ENCODE assay signal across 19 cellular contexts in the genomic region with DNA sequence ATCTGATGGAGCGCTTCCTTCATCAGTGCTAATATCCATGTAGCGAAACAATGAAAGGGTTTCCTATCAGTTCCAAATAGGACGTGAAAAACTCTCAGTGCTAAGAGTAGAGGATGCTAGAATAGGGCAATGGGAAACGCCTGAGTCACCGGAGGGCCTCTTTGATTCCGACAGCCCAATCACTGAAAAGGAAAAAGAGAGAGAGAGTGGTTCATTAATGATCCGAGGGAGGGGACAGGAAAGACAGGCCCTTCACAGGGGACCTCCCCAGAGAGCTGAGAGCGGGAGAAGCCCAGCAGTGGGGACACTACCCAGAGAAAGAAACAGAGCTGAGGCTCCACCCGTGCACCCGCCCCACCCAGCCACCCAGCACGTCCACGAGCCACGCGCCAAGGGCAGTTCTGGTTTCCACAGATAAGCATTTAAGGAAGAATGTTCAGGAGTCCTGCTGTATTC.
DNase-seq lines count a peak whose midpoint lies in the region; ATAC-seq, FAIRE-seq and TF ChIP-seq lines count a peak whose summit lies in the region.
"Had no signal": no experiment of that assay in that cellular context is flagged by ENCODE, and none has a peak within 500 bp of the region (broad histone marks: within the 10 kb centered on the region; RNA-seq: fewer than 3 reads in every experiment).

No MANE protein-coding gene starts in this region.

- TF ChIP-seq POLR2A in H54 (IDR thresholded peaks at IDR 0.05; ENCODE audit: low read depth, low read length) = no peak

- no peak for FAIRE-seq in H54 (lab: Jason Lieb, UNC)
- FAIRE-seq: H1 had no signal

- peak overlapping the region; percentile 21 for H3K4me3 ChIP-seq in left ventricle myocardium inferior
- H3K4me3 ChIP-seq: thyroid gland had no signal

- H3K4me3 Mint-ChIP-seq in activated CD4-positive, alpha-beta T cell treated with anti-CD3 and anti-CD28 coated beads for 36 hours = no peak overlapping the region
- no peak overlapping the region for H3K4me3 Mint-ChIP-seq in activated naive CD8-positive, alpha-beta T cell
- H3K4me3 Mint-ChIP-seq: activated CD4-positive, alpha-beta memory T cell treated with anti-CD3 and anti-CD28 coated beads, Interleukin-2, amount 10 ng/mL, durations not matched to agents 7 days and 5 days; naive B cell had no signal

- peak; percentile 24 for ATAC-seq in activated CD4-positive, alpha-beta T cell treated with anti-CD3 and anti-CD28 coated beads for 36 hours
- peak; percentile 30 for ATAC-seq in stimulated activated naive CD8-positive, alpha-beta T cell treated with anti-CD3 and anti-CD28 coated beads, Interleukin-15, Interleukin-2, amounts not matched to agents 100 U/mL and 50 U/mL, for 24 hours
- no peak for ATAC-seq in HG03460 (IDR thresholded peaks at IDR 0.05; ENCODE audit: unreplicated experiment)
- ATAC-seq: left colon had no signal

- H3K27ac ChIP-seq in left ventricle myocardium inferior (replicated peaks) = peak overlapping the region; percentile 76
- H3K27ac ChIP-seq: thyroid gland had no signal

- no peaks in the 10 kb centered on the region for H3K9me3 ChIP-seq in left ventricle myocardium inferior (replicated peaks)
- H3K9me3 ChIP-seq: thyroid gland had no signal

- H3K27me3 Mint-ChIP-seq in activated CD4-positive, alpha-beta T cell treated with anti-CD3 and anti-CD28 coated beads for 36 hours = peaks cover 13% of the 10 kb centered on the region
- H3K27me3 Mint-ChIP-seq in activated naive CD8-positive, alpha-beta T cell = peaks cover 11% of the 10 kb centered on the region

- POLR2A ChIA-PET in activated CD4-positive, alpha-beta T cell treated with anti-CD3 and anti-CD28 coated beads for 36 hours (lab: Charles Lee) = no interaction called here

- intact Hi-C loops in activated CD4-positive, alpha-beta T cell treated with anti-CD3 and anti-CD28 coated beads for 36 hours (cut with DNase I, micrococcal nuclease) = loop anchor here (1.0 to 2.0 kb wide), 3 partner anchors 35 to 126 kb away; no protein-coding TSS in a partner anchor
- intact Hi-C loops in left ventricle myocardium inferior (cut with micrococcal nuclease) = no loop called here

- H3K36me3 ChIP-seq in left ventricle myocardium inferior = no peaks in the 10 kb centered on the region
- H3K36me3 ChIP-seq: thyroid gland had no signal

- DNase-seq in activated CD4-positive, alpha-beta T cell treated with anti-CD3 and anti-CD28 coated beads for 36 hours = peak; percentile 27
- no peak for DNase-seq in activated CD4-positive, alpha-beta T cell treated with anti-CD3 and anti-CD28 coated beads, Interleukin-2, amount 50 U/mL, for 1 hour
- DNase-seq in left ventricle myocardium inferior (peak; percentile 60), H54 (ENCODE audit: insufficient read length, low spot score) (no peak), activated T-cell treated with anti-CD3 and anti-CD28 coated beads for 4 hours (no peak)
- DNase-seq in stimulated activated naive CD8-positive, alpha-beta T cell treated with anti-CD3 and anti-CD28 coated beads, Interleukin-15, Interleukin-2, amounts not matched to agents 100 U/mL and 50 U/mL, for 24 hours = peak; percentile 23
- DNase-seq: 8988T; activated CD4-positive, alpha-beta memory T cell treated with anti-CD3 and anti-CD28 coated beads, Interleukin-2, amount 10 ng/mL, durations not matched to agents 7 days and 5 days; left colon; MV-4-11; naive B cell; NCI-H2081; NCI-H510A treated with DMSO at 0.1 percent for 48 hours; SHP77 treated with DMSO at 0.1 percent for 48 hours; thyroid gland had no signal

- H3K27me3 ChIP-seq in left ventricle myocardium inferior (ENCODE audit: low read depth) = peaks cover 59% of the 10 kb centered on the region
- H3K27me3 ChIP-seq: thyroid gland had no signal

- no peak overlapping the region for H3K27ac Mint-ChIP-seq in activated CD4-positive, alpha-beta T cell treated with anti-CD3 and anti-CD28 coated beads for 36 hours
- peak overlapping the region; percentile 54 for H3K27ac Mint-ChIP-seq in activated naive CD8-positive, alpha-beta T cell
- H3K27ac Mint-ChIP-seq: activated CD4-positive, alpha-beta memory T cell treated with anti-CD3 and anti-CD28 coated beads, Interleukin-2, amount 10 ng/mL, durations not matched to agents 7 days and 5 days; naive B cell had no signal

- H3K4me1 Mint-ChIP-seq in activated CD4-positive, alpha-beta T cell treated with anti-CD3 and anti-CD28 coated beads for 36 hours = peaks cover 17% of the 10 kb centered on the region
- peaks cover 18% of the 10 kb centered on the region for H3K4me1 Mint-ChIP-seq in activated naive CD8-positive, alpha-beta T cell (ENCODE audit: low read depth)

- no peak for TF ChIP-seq CTCF in left ventricle myocardium inferior (IDR thresholded peaks at IDR 0.05; ENCODE audit: borderline replicate concordance)

- no peaks in the 10 kb centered on the region for H3K36me3 Mint-ChIP-seq in activated CD4-positive, alpha-beta T cell treated with anti-CD3 and anti-CD28 coated beads for 36 hours (ENCODE audit: low read depth)
- H3K36me3 Mint-ChIP-seq in activated naive CD8-positive, alpha-beta T cell = no peaks in the 10 kb centered on the region
- H3K36me3 Mint-ChIP-seq: IgD-negative memory B cell, naive B cell had no signal

- peaks cover 47% of the 10 kb centered on the region for H3K4me1 ChIP-seq in left ventricle myocardium inferior
- H3K4me1 ChIP-seq: thyroid gland had no signal

- CTCF ChIA-PET in activated CD4-positive, alpha-beta T cell treated with anti-CD3 and anti-CD28 coated beads for 36 hours (lab: Charles Lee) = interaction anchor here (0.7 to 2.3 kb wide), 7 partner anchors 10 to 470 kb away, joined by 3 to 13 read pairs (median 3); no protein-coding TSS in a partner anchor

- no peaks in the 10 kb centered on the region for H3K9me3 Mint-ChIP-seq in activated CD4-positive, alpha-beta T cell treated with anti-CD3 and anti-CD28 coated beads for 36 hours (ENCODE audit: low read depth)
- no peaks in the 10 kb centered on the region for H3K9me3 Mint-ChIP-seq in activated naive CD8-positive, alpha-beta T cell (ENCODE audit: low read depth)
- H3K9me3 Mint-ChIP-seq: activated CD4-positive, alpha-beta memory T cell treated with anti-CD3 and anti-CD28 coated beads, Interleukin-2, amount 10 ng/mL, durations not matched to agents 7 days and 5 days; IgD-negative memory B cell; naive B cell had no signal

Comparison
In these comparisons a context has a peak if more than half of its experiments do, and no peak if none do; other contexts are left out.
1. DNase-seq: peak in activated CD4-positive, alpha-beta T cell treated with anti-CD3 and anti-CD28 coated beads for 36 hours (single experiment), left ventricle myocardium inferior (single experiment) and stimulated activated naive CD8-positive, alpha-beta T cell treated with anti-CD3 and anti-CD28 coated beads, Interleukin-15, Interleukin-2, amounts not matched to agents 100 U/mL and 50 U/mL, for 24 hours (single experiment); none in activated CD4-positive, alpha-beta T cell treated with anti-CD3 and anti-CD28 coated beads, Interleukin-2, amount 50 U/mL, for 1 hour (single experiment), H54 (single experiment) and activated T-cell treated with anti-CD3 and anti-CD28 coated beads for 4 hours (single experiment).